Comparison of ENCODE assay signal across 16 cellular contexts in the genomic region with DNA sequence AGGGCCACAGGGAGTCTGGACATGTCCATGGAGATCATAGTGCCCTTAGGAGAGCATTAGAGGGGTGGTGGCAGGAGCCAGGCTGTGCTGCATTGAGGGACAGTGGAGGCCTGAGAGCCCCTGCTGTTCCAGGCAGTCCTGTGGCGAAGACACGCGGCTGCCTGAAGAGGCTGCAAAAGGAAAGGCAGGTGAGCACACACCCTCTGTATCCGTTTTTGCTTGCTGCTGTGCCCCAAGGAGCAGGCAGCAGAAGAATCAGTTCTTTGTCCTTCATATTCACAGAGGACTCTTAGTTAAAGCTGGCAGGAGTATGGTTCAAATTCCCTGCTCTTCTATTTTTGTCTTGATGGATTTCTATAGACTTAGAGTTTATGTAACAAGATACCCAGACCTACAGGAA. TPM values are rescaled to one million over a fixed set of nuclear protein-coding genes. Genes with fewer than 3 reads are reported as not detected.
A peak's percentile ranks its signal among the peaks of the same experiment; 100 is the strongest.
DNase-seq lines count a peak whose midpoint lies in the region; ATAC-seq and TF ChIP-seq lines count a peak whose summit lies in the region.
"Had no signal": no experiment of that assay in that cellular context is flagged by ENCODE, and none has a peak within 500 bp of the region (broad histone marks: within the 10 kb centered on the region; RNA-seq: fewer than 3 reads in every experiment).

No MANE protein-coding gene starts in this region.

- no peaks in the 10 kb centered on the region for H3K9me3 Mint-ChIP-seq in natural killer cell
- H3K9me3 Mint-ChIP-seq: stimulated activated naive B cell treated with anti-CD40 and anti-IgM and Interleukin-4, amounts not matched to agents 10 μg/mL and 1 μg/mL and 100 μg/mL, for 72 hours had no signal

- peak overlapping the region; percentile 90 for H3K9ac ChIP-seq in BLaER1

- H3K36me3 ChIP-seq in BLaER1 (peaks cover 64% of the 10 kb centered on the region), esophagus squamous epithelium (peaks cover 0 to 53% (median 12%) of the 10 kb centered on the region in 3 donors)

- intact Hi-C loops in esophagus squamous epithelium (cut with DNase I), result no loop called here
- intact Hi-C loops in natural killer cell (cut with micrococcal nuclease), result no loop called here

- peaks cover 47% of the 10 kb centered on the region for H3K4me1 ChIP-seq in BLaER1
- peaks cover 10 to 29% (median 14%) of the 10 kb centered on the region in 3 donors for H3K4me1 ChIP-seq in esophagus squamous epithelium

- H3K4me1 Mint-ChIP-seq in natural killer cell, result peaks cover 35 to 37% of the 10 kb centered on the region in 2 donors

- 78 to 84% methylated on average over 4 of the region's 4 CpGs for WGBS in esophagus squamous epithelium, 2 donors

- TF ChIP-seq POLR2A in esophagus squamous epithelium (IDR thresholded peaks at IDR 0.05), result no peak

- H3K4me3 Mint-ChIP-seq in natural killer cell, result no peak overlapping the region
- H3K4me3 Mint-ChIP-seq: stimulated activated naive B cell treated with anti-CD40 and anti-IgM and Interleukin-4, amounts not matched to agents 10 μg/mL and 1 μg/mL and 100 μg/mL, for 72 hours had no signal

- H3K36me3 Mint-ChIP-seq in natural killer cell, result no peaks in the 10 kb centered on the region

- H3K4me3 ChIP-seq in BLaER1 (peak overlapping the region; percentile 81), esophagus squamous epithelium (no peak overlapping the region)
- H3K4me3 ChIP-seq: heart right ventricle, tibial artery had no signal

- no peak for ATAC-seq in esophagus mucosa
- ATAC-seq in natural killer cell, result no peak
- ATAC-seq: heart right ventricle; stimulated activated naive B cell treated with anti-CD40 and anti-IgM and Interleukin-4, amounts not matched to agents 10 μg/mL and 1 μg/mL and 100 μg/mL, for 72 hours had no signal

- peaks cover 16% of the 10 kb centered on the region for H4K20me1 ChIP-seq in BLaER1

- DNase-seq in COLO829 (ENCODE audit: low spot score), result peak; percentile 78
- DNase-seq in SK-MEL-5 (ENCODE audit: low read depth, low spot score), result peak; percentile 91
- DNase-seq in medulla oblongata (ENCODE audit: extremely low spot score), result peak; percentile 42
- no peak for DNase-seq in esophagus squamous epithelium (lab: John Stamatoyannopoulos, UW)
- DNase-seq in natural killer cell, result no peak
- DNase-seq: activated CD4-positive, alpha-beta T cell treated with anti-CD3 and anti-CD28 coated beads, Interleukin-2, amount 50 U/mL, for 1 hour; activated CD8-positive, alpha-beta memory T cell treated with anti-CD3 and anti-CD28 coated beads, Interleukin-2, amount 50 U/mL, for 4 hours; activated effector memory CD4-positive, alpha-beta T cell treated with anti-CD3 and anti-CD28 coated beads, Interleukin-2, amount 50 U/mL, for 16 hours; cerebellar nuclear complex; heart right ventricle; NCI-H146; NCI-H446 treated with DMSO at 0.1 percent for 48 hours; stimulated activated naive B cell treated with anti-CD40 and anti-IgM and Interleukin-4, amounts not matched to agents 10 μg/mL and 1 μg/mL and 100 μg/mL, for 72 hours; tibial artery had no signal

- H3K27ac ChIP-seq in BLaER1 (peak overlapping the region; percentile 75), esophagus squamous epithelium (no peak overlapping the region)
- H3K27ac ChIP-seq: heart right ventricle, tibial artery had no signal

- H3K27me3 ChIP-seq in BLaER1 (no peaks in the 10 kb centered on the region), esophagus squamous epithelium (no peaks in the 10 kb centered on the region)
- H3K27me3 ChIP-seq: heart right ventricle, tibial artery had no signal

- H3K4me2 ChIP-seq in BLaER1, result peak overlapping the region; percentile 89

- H3K27ac Mint-ChIP-seq in natural killer cell, result peak overlapping the region in 1 of 2 donors; percentile 15
- H3K27ac Mint-ChIP-seq: stimulated activated naive B cell treated with anti-CD40 and anti-IgM and Interleukin-4, amounts not matched to agents 10 μg/mL and 1 μg/mL and 100 μg/mL, for 72 hours had no signal

- H3K9me3 ChIP-seq in BLaER1 (no peaks in the 10 kb centered on the region), esophagus squamous epithelium (no peaks in the 10 kb centered on the region)
- H3K9me3 ChIP-seq: heart right ventricle, tibial artery had no signal

- H3K27me3 Mint-ChIP-seq in natural killer cell (ENCODE audit: low read depth in 2 of 2), result no peaks in the 10 kb centered on the region
- H3K27me3 Mint-ChIP-seq: stimulated activated naive B cell treated with anti-CD40 and anti-IgM and Interleukin-4, amounts not matched to agents 10 μg/mL and 1 μg/mL and 100 μg/mL, for 72 hours had no signal

- in situ Hi-C loops in SK-MEL-5 (cut with HindIII; ENCODE audit: low pct_unique_long_range_greater_than_20kb, low sequenced_read_pairs), result no loop called here

- TF ChIP-seq CTCF in esophagus squamous epithelium (IDR thresholded peaks at IDR 0.05) (no peak), natural killer cell (IDR thresholded peaks at IDR 0.05) (no peak)

RNA-seq across cellular contexts. Expression of gene SLC35E3, which starts 4.5 kb away (rescaled TPM):
- 5.5 and 8.6 TPM in 2 replicates for total RNA-seq in SK-MEL-5 (2014; rRNA removed; shearing (Covaris generic))
- 3.1 TPM in 2 replicates for polyA plus RNA-seq in SK-MEL-5 (2015; cell fraction: cytosol; rRNA removed)
- 7.9 and 17.2 TPM in 2 replicates for polyA plus RNA-seq in SK-MEL-5 (2015; cell fraction: nucleus; rRNA removed)
- 10.7 TPM for total RNA-seq in esophagus mucosa
- total RNA-seq in esophagus squamous epithelium, result 1 to 10 TPM; 2.2 to 8.5 (median 4.6) TPM
- 10 to 100 TPM in 2 of 3 donors, 1 to 10 TPM in 1; 8.3 to 15.3 (median 10.2) TPM for total RNA-seq in natural killer cell

RNA-seq across cellular contexts. Expression of gene MDM2, which starts 57.5 kb away (rescaled TPM):
- 147 and 155 TPM in 2 replicates for total RNA-seq in SK-MEL-5 (2014; rRNA removed; shearing (Covaris generic))
- 47.5 and 68.3 TPM in 2 replicates for polyA plus RNA-seq in SK-MEL-5 (2015; cell fraction: cytosol; rRNA removed)
- polyA plus RNA-seq in SK-MEL-5 (2015; cell fraction: nucleus; rRNA removed), result 85.2 and 95.6 TPM in 2 replicates
- total RNA-seq in esophagus mucosa (92.9 TPM), esophagus squamous epithelium (10 to 100 TPM; 46.5 to 87.1 (median 67.9) TPM), natural killer cell (100 to 1,000 TPM; 130 to 143 (median 132) TPM)

Comparison
In these comparisons a context has a peak if more than half of its experiments do, and no peak if none do; other contexts are left out.
1. DNase-seq: peak in COLO829 (single experiment), SK-MEL-5 (single experiment) and medulla oblongata (single experiment); none in esophagus squamous epithelium (single experiment) and natural killer cell (single experiment).